ENCODE assay signal across 21 cellular contexts in the genomic region with DNA sequence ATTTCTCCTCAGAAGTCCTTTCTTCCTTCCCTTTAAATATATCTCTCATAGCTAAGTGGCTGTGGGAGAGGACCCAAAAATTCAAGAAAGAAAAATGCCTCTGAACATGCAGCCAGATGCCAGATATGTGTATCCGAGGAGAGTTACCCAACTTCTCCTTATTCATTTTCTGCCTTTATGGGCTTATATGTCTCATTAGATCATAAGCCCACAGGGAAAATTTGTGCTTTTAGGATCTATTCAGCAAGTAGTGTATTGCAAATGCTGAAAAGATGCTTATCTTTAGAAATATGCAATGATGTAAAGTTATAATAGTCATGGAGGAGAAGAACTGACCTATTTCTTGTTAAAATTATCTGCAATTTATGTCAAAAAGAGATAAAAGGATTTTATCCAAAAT.
"Had no signal": no experiment of that assay in that cellular context is flagged by ENCODE, and none has a peak within 500 bp of the region (broad histone marks: within the 10 kb centered on the region; RNA-seq: fewer than 3 reads in every experiment).

No MANE protein-coding gene starts in this region.

- H3K9ac ChIP-seq: parathyroid adenoma had no signal

- H3K27ac ChIP-seq: body of pancreas, colonic mucosa, esophagus muscularis mucosa, hepatocyte, parathyroid adenoma, tibial nerve, vagina had no signal

- H3K4me1 ChIP-seq: body of pancreas, colonic mucosa, esophagus muscularis mucosa, parathyroid adenoma, tibial nerve, vagina had no signal

- H3K36me3 ChIP-seq: colonic mucosa, esophagus muscularis mucosa, tibial nerve, vagina had no signal

- H3K9me3 ChIP-seq: body of pancreas, colonic mucosa, esophagus muscularis mucosa, tibial nerve, vagina had no signal

- H3K79me2 ChIP-seq: hepatocyte, parathyroid adenoma had no signal

- H3K27me3 ChIP-seq: body of pancreas, colonic mucosa, esophagus muscularis mucosa, hepatocyte, tibial nerve, vagina had no signal

- ATAC-seq: activated CD4-positive, alpha-beta T cell treated with anti-CD3 and anti-CD28 coated beads for 36 hours; activated CD8-positive, alpha-beta memory T cell treated with anti-CD3 and anti-CD28 coated beads, Interleukin-2, amount 10 ng/mL, durations not matched to agents 7 days and 5 days; activated naive CD8-positive, alpha-beta T cell treated with anti-CD3 and anti-CD28 coated beads, Interleukin-2, amount 50 U/mL, for 24 hours; body of pancreas; left lobe of liver; stimulated activated memory B cell treated with anti-CD40 and anti-IgM and Interleukin-4, amounts not matched to agents 10 μg/mL and 1 μg/mL and 100 μg/mL, for 72 hours; T-helper 17 cell had no signal

- DNase-seq: activated CD4-positive, alpha-beta memory T cell treated with anti-CD3 and anti-CD28 coated beads for 36 hours; activated CD4-positive, alpha-beta T cell treated with anti-CD3 and anti-CD28 coated beads for 36 hours; activated CD8-positive, alpha-beta memory T cell treated with anti-CD3 and anti-CD28 coated beads, Interleukin-2, amount 10 ng/mL, durations not matched to agents 7 days and 5 days; activated naive CD4-positive, alpha-beta T cell treated with anti-CD3 and anti-CD28 coated beads for 36 hours; activated naive CD8-positive, alpha-beta T cell treated with anti-CD3 and anti-CD28 coated beads, Interleukin-2, amount 50 U/mL, for 24 hours; activated T-cell treated with anti-CD3 and anti-CD28 coated beads, Interleukin-2, amount 50 U/mL, for 1 hour; body of pancreas; central memory CD4-positive, alpha-beta T cell; colonic mucosa; effector CD4-positive, alpha-beta T cell; mammary epithelial cell; naive B cell; stimulated activated CD4-positive, alpha-beta T cell treated with anti-CD3 and anti-CD28 coated beads, Interleukin-2, amount 100 ng/mL, for 48 hours; T-helper 17 cell had no signal

- H3K4me3 ChIP-seq: body of pancreas, colonic mucosa, esophagus muscularis mucosa, hepatocyte, tibial nerve, vagina had no signal

- H3K4me2 ChIP-seq: hepatocyte had no signal

- H2AFZ ChIP-seq: hepatocyte, parathyroid adenoma had no signal
